In the genomic region with DNA sequence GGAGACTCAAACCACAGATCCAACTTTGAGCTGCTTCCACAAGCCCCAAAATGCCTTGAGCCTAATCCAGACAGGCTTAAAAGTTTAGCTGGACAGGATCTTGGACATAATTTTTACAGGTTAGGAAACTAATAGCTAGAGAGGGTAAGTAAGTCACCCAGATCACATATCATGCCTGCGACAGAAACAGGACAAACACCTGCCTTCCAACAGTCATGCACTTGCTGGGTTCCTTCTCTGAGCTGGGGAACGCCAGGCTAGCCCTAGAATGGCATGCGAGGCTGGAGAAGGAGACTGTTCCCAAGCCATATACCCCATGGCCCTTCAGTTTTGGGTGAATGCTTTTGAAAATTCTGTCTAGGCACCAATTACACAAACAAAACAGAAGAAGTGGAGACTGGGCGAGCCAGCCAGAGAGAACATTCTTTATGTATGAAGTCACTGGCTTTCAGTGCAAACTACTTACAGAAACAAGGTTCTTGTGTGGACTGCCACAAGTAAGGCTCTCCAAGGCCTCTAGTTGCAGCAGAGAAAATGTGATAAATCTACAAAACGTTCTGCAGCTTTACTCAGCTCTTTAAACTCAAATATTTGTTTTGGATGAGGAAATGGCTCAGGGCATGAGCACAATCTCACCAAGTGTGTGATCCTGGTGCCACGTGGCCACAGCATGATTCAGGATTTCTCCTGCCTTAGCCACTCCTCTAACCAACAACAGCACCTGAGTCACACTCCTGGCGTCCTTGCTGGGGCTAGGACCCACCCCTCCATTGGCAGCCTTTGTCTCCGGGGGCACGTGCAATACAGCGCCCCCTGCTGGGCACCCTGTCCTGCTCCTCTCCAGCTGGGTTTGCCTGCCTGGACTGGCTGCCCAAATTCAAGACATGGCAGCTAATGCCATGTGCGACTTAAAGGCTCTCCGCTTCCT, we compare ENCODE assay signal across 8 cellular contexts.
DNase-seq lines count a peak whose midpoint lies in the region; ATAC-seq, FAIRE-seq and TF ChIP-seq lines count a peak whose summit lies in the region.

No MANE protein-coding gene starts in this region.

- peak overlapping the region; percentile 93 for H3K27ac ChIP-seq in keratinocyte (ENCODE audit: control insufficient read depth, insufficient read depth, low read length)

- dilution Hi-C loops in keratinocyte (cut with MboI; ENCODE audit: extremely low pct_ligation_motif_present, low sequenced_read_pairs) = no loop called here

- H3K9ac ChIP-seq in keratinocyte (ENCODE audit: control insufficient read depth, extremely low read depth, insufficient read depth, low read length) = peak overlapping the region; percentile 44

- no peaks in the 10 kb centered on the region for H4K20me1 ChIP-seq in keratinocyte (ENCODE audit: control insufficient read depth, extremely low read depth, insufficient read depth, low read length)

- TF ChIP-seq CTCF in keratinocyte (optimal IDR thresholded peaks at IDR 0.05 in 1 of 3, IDR thresholded peaks at IDR 0.05 in 1 of 3, conservative IDR thresholded peaks at IDR 0.05 in 1 of 3; ENCODE audit: extremely low read depth in 1 of 3, insufficient read depth in 2 of 3, low read length in 3 of 3) = peak; percentile 90 to 99 (median 92)

- no peaks in the 10 kb centered on the region for H3K27me3 ChIP-seq in keratinocyte (ENCODE audit: control insufficient read depth, extremely low read depth, insufficient read depth, low read length)

- peak overlapping the region; percentile 10 for H2AFZ ChIP-seq in keratinocyte (ENCODE audit: control insufficient read depth, low read length)

- no peaks in the 10 kb centered on the region for H3K9me3 ChIP-seq in keratinocyte (ENCODE audit: control insufficient read depth, low read depth, low read length)

- no peaks in the 10 kb centered on the region for H3K79me2 ChIP-seq in keratinocyte (ENCODE audit: control insufficient read depth, insufficient read depth, low read length)

- ATAC-seq in GM18868 (IDR thresholded peaks at IDR 0.05; ENCODE audit: unreplicated experiment) = no peak

- peaks cover 44% of the 10 kb centered on the region for H3K4me1 ChIP-seq in keratinocyte (ENCODE audit: control insufficient read depth, extremely low read depth, insufficient read depth, low read length)

- no peaks in the 10 kb centered on the region for H3K36me3 ChIP-seq in keratinocyte (ENCODE audit: control insufficient read depth in 2 of 2, extremely low read depth in 1 of 2, insufficient read depth in 2 of 2, low read length in 2 of 2)

- in situ Hi-C loops in KBM-7 (cut with MboI; ENCODE audit: low pct_unique_long_range_greater_than_20kb, low sequenced_read_pairs) = no loop called here

- DNase-seq in DMS79 treated with DMSO at 0.1 percent for 48 hours (lab: John Stamatoyannopoulos, UW) (peak; percentile 96), KBM-7 (peak; percentile 78), T1000 (lab: John Stamatoyannopoulos, UW) (peak; percentile 61), brain pericyte (ENCODE audit: low read depth, low spot score) (peak; percentile 84), keratinocyte (ENCODE audit: low read depth, low spot score) (no peak), occipital lobe (lab: John Stamatoyannopoulos, UW) (no peak)
- DNase-seq in stimulated activated CD4-positive, alpha-beta T cell treated with anti-CD3 and anti-CD28 coated beads, Interleukin-15, amount 100 ng/mL, for 1 hour (ENCODE audit: low read depth in 1 of 2, low spot score in 1 of 2) = peak; percentile 12 to 49

- peaks cover 2% of the 10 kb centered on the region for H3K9me1 ChIP-seq in keratinocyte (ENCODE audit: control insufficient read depth, extremely low read depth, insufficient read depth, low read length)

- peak overlapping the region in 2 of 3 experiments; percentile 21 to 30 for H3K4me3 ChIP-seq in keratinocyte (ENCODE audit: control insufficient read depth in 2 of 3, extremely low read depth in 1 of 3, insufficient read depth in 2 of 3, low read depth in 1 of 3, low read length in 3 of 3)

- peak overlapping the region; percentile 86 for H3K4me2 ChIP-seq in keratinocyte (ENCODE audit: control insufficient read depth, extremely low read depth, insufficient read depth, low read depth, low read length)

- FAIRE-seq in keratinocyte (lab: Jason Lieb, UNC) = peak; percentile 63

Comparison
In these comparisons a context has a peak if more than half of its experiments do, and no peak if none do; other contexts are left out.
1. DNase-seq: peak in DMS79 treated with DMSO at 0.1 percent for 48 hours (single experiment), KBM-7 (single experiment), T1000 (single experiment), brain pericyte (single experiment) and stimulated activated CD4-positive, alpha-beta T cell treated with anti-CD3 and anti-CD28 coated beads, Interleukin-15, amount 100 ng/mL, for 1 hour (2 of 2); none in keratinocyte (single experiment) and occipital lobe (single experiment).